Comparison of ENCODE assay signal across 1 cellular context in genomic region chr6:30686908-30687658, GRCh38.
TF ChIP-seq lines count a peak whose summit lies in the region.

No MANE protein-coding gene starts in this region.

TF ChIP-seq in K562, 482 proteins besides CTCF, POLR2A, EP300 and RAD21 (continued from another document and continues in another):
- no peak for TF ChIP-seq BACH1 (tag; IDR thresholded peaks at IDR 0.05)
- peak in 1 of 2 experiments; percentile 95; a peak in 3 of 4 replicates for TF ChIP-seq HDAC1 (IDR thresholded peaks at IDR 0.05)
- TF ChIP-seq NONO (IDR thresholded peaks at IDR 0.05; ENCODE audit: low read depth in 2 of 2, low read length in 1 of 2): no peak
- no peak for TF ChIP-seq RBM25 (IDR thresholded peaks at IDR 0.05; ENCODE audit: low read depth, low read length, severe bottlenecking)
- TF ChIP-seq ATF6 (CRISPR knock-in tag; IDR thresholded peaks at IDR 0.05): no peak
- TF ChIP-seq FIP1L1 (IDR thresholded peaks at IDR 0.05; ENCODE audit: low read depth, low read length, poor library complexity, severe bottlenecking): peak; percentile 83
- 0 out of 2 replicates have a peak, but pooled peaks have one; percentile 15 for TF ChIP-seq ZBTB1 (CRISPR knock-in tag; IDR thresholded peaks at IDR 0.05; ENCODE audit: borderline replicate concordance, low read depth)
- TF ChIP-seq MCM2 (IDR thresholded peaks at IDR 0.05; ENCODE audit: low read depth): peak; percentile 99
- TF ChIP-seq ZNF583 (CRISPR knock-in tag; IDR thresholded peaks at IDR 0.05): peak; percentile 14; the same call in 1 of the 2 replicates
- peak; percentile 61 for TF ChIP-seq MTA2 (IDR thresholded peaks at IDR 0.05; ENCODE audit: low read depth)
- TF ChIP-seq BCLAF1 (IDR thresholded peaks at IDR 0.05; ENCODE audit: borderline replicate concordance in 1 of 2, control insufficient read depth in 1 of 2, low read depth in 2 of 2, low read length in 1 of 2): 0 out of 4 replicates have a peak, but pooled peaks of 1 of the 2 experiments have one; percentile 31
- peak; percentile 76; the same call in 1 of the 2 replicates for TF ChIP-seq RHOXF2B (CRISPR knock-in tag; conservative IDR thresholded peaks at IDR 0.05)
- TF ChIP-seq SRSF9 (IDR thresholded peaks at IDR 0.05; ENCODE audit: borderline replicate concordance, low read depth, low read length): no peak
- no peak for TF ChIP-seq KLF10 (CRISPR knock-in tag; IDR thresholded peaks at IDR 0.05)
- no peak for TF ChIP-seq ZNF324 (CRISPR knock-in tag; IDR thresholded peaks at IDR 0.05)
- peak; percentile 96 for TF ChIP-seq FOSL1 (tag; conservative IDR thresholded peaks at IDR 0.05)
- no peak for TF ChIP-seq ZNF780A (CRISPR knock-in tag; IDR thresholded peaks at IDR 0.05)
- TF ChIP-seq HDAC3 (IDR thresholded peaks at IDR 0.05; ENCODE audit: borderline replicate concordance, partially characterized antibody): no peak
- TF ChIP-seq RBM17 (IDR thresholded peaks at IDR 0.05; ENCODE audit: borderline replicate concordance, low read depth, low read length): no peak
- peak; percentile 75 for TF ChIP-seq L3MBTL2 (IDR thresholded peaks at IDR 0.05)
- TF ChIP-seq GTF2A2 (tag; IDR thresholded peaks at IDR 0.05): no peak
- TF ChIP-seq E2F4 (CRISPR knock-in tag; IDR thresholded peaks at IDR 0.05; ENCODE audit: low read depth): 0 out of 2 replicates have a peak, but pooled peaks have one; percentile 49
- no peak for TF ChIP-seq ELK3 (CRISPR knock-in tag; IDR thresholded peaks at IDR 0.05)
- peak; percentile 70 for TF ChIP-seq NKRF (IDR thresholded peaks at IDR 0.05; ENCODE audit: borderline replicate concordance)
- no peak for TF ChIP-seq XRCC4 (IDR thresholded peaks at IDR 0.05; ENCODE audit: extremely low read depth, insufficient read depth, insufficient read length)
- 0 out of 4 replicates have a peak, but pooled peaks of 1 of the 2 experiments have one; percentile 27 for TF ChIP-seq ZNF318 (IDR thresholded peaks at IDR 0.05; ENCODE audit: borderline replicate concordance in 1 of 2, low read depth in 1 of 2)
